27 cellular contexts compared by ENCODE assay signal in the genomic region with DNA sequence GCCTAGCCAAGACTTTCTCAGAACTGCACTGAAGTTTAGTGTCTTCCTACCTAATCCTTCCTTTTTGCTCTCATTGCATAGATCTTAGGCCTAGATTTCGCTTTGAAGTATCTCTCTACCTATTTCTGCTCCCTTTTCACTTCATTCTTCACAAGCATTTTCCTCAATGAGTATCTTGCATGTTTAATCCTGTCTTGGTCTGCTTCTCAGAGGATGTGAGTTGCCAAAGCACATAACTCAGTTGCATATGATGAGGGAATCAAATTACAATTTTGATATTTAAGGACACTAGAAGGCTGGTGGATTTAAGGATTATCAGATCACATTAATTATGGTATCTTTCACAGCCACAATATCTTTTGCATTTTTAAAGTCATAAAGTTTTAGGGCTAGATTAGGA.
"Had no signal": no experiment of that assay in that cellular context is flagged by ENCODE, and none has a peak within 500 bp of the region (broad histone marks: within the 10 kb centered on the region; RNA-seq: fewer than 3 reads in every experiment).

No MANE protein-coding gene starts in this region.

- H3K27me3 Mint-ChIP-seq: activated B cell treated with CpG ODN at 0.5 μM for 24 hours; activated CD4-positive, alpha-beta T cell treated with anti-CD3 and anti-CD28 coated beads, Interleukin-2, amount 10 ng/mL, durations not matched to agents 24 days and 14 days; activated naive CD8-positive, alpha-beta T cell had no signal

- H3K27ac Mint-ChIP-seq: activated B cell treated with CpG ODN at 0.5 μM for 24 hours; activated CD4-positive, alpha-beta T cell treated with anti-CD3 and anti-CD28 coated beads, Interleukin-2, amount 10 ng/mL, durations not matched to agents 24 days and 14 days; activated CD8-positive, alpha-beta memory T cell treated with anti-CD3 and anti-CD28 coated beads, Interleukin-2, amount 10 ng/mL, durations not matched to agents 7 days and 5 days; activated naive CD4-positive, alpha-beta T cell treated with anti-CD3 and anti-CD28 coated beads for 36 hours; activated naive CD8-positive, alpha-beta T cell; activated T-helper 17 cell treated with anti-CD3 and anti-CD28 coated beads, Interleukin-2, amount 50 U/mL, for 72 hours; IgD-negative memory B cell; T-helper 17 cell had no signal

- H3K27ac ChIP-seq: brain microvascular endothelial cell, KMS-11 had no signal

- ATAC-seq: activated CD8-positive, alpha-beta memory T cell treated with anti-CD3 and anti-CD28 coated beads, Interleukin-2, amount 10 ng/mL, durations not matched to agents 7 days and 5 days; activated T-cell treated with anti-CD3 and anti-CD28 coated beads, Interleukin-2, amount 50 U/mL, for 4 hours; activated T-helper 17 cell treated with anti-CD3 and anti-CD28 coated beads, Interleukin-2, amount 50 U/mL, for 72 hours; Panc1; T-helper 17 cell had no signal

- DNase-seq: activated B cell treated with CpG ODN at 0.5 μM for 24 hours; activated CD4-positive, alpha-beta T cell treated with anti-CD3 and anti-CD28 coated beads for 1 hour; activated CD4-positive, alpha-beta T cell treated with anti-CD3 and anti-CD28 coated beads, Interleukin-2, amount 10 ng/mL, durations not matched to agents 24 days and 14 days; activated CD4-positive, alpha-beta T cell treated with anti-CD3 and anti-CD28 coated beads, Interleukin-2, amount 50 U/mL, for 48 hours; activated CD8-positive, alpha-beta memory T cell treated with anti-CD3 and anti-CD28 coated beads, Interleukin-2, amount 10 ng/mL, durations not matched to agents 7 days and 5 days; activated gamma-delta T cell; activated naive CD4-positive, alpha-beta T cell treated with anti-CD3 and anti-CD28 coated beads for 36 hours; activated T-cell treated with anti-CD3 and anti-CD28 coated beads, Interleukin-2, amount 50 U/mL, for 4 hours; brain microvascular endothelial cell; caudate nucleus; MV-4-11; NCI-H1092 treated with DMSO at 0.1 percent for 48 hours; NCI-H1417 treated with DMSO at 0.1 percent for 48 hours; NCI-H1694 treated with DMSO at 0.1 percent for 48 hours; NCI-H2029 treated with DMSO at 0.1 percent for 48 hours; NCI-H226; NCI-H69; NK-92 treated with Interleukin-12 subunit alpha and Interleukin-12 subunit beta, amount 100 ng/mL, for 24 hours; OCI-M1; SHP77 treated with DMSO at 0.1 percent for 48 hours; T-helper 17 cell; T-helper 9 cell had no signal

- H3K4me1 Mint-ChIP-seq: activated B cell treated with CpG ODN at 0.5 μM for 24 hours; activated CD8-positive, alpha-beta memory T cell treated with anti-CD3 and anti-CD28 coated beads, Interleukin-2, amount 10 ng/mL, durations not matched to agents 7 days and 5 days; activated T-helper 17 cell treated with anti-CD3 and anti-CD28 coated beads, Interleukin-2, amount 50 U/mL, for 72 hours; IgD-negative memory B cell; T-helper 17 cell had no signal

- H3K36me3 ChIP-seq: brain microvascular endothelial cell had no signal

- H3K27me3 ChIP-seq: brain microvascular endothelial cell had no signal

- H3K36me3 Mint-ChIP-seq: activated CD8-positive, alpha-beta memory T cell treated with anti-CD3 and anti-CD28 coated beads, Interleukin-2, amount 10 ng/mL, durations not matched to agents 7 days and 5 days; activated naive CD8-positive, alpha-beta T cell; IgD-negative memory B cell had no signal

- H3K4me3 Mint-ChIP-seq: activated B cell treated with CpG ODN at 0.5 μM for 24 hours; activated CD4-positive, alpha-beta T cell treated with anti-CD3 and anti-CD28 coated beads, Interleukin-2, amount 10 ng/mL, durations not matched to agents 24 days and 14 days; activated CD8-positive, alpha-beta memory T cell treated with anti-CD3 and anti-CD28 coated beads, Interleukin-2, amount 10 ng/mL, durations not matched to agents 7 days and 5 days; activated naive CD4-positive, alpha-beta T cell treated with anti-CD3 and anti-CD28 coated beads for 36 hours; activated naive CD8-positive, alpha-beta T cell; activated T-cell treated with anti-CD3 and anti-CD28 coated beads, Interleukin-2, amount 50 U/mL, for 4 hours; activated T-helper 17 cell treated with anti-CD3 and anti-CD28 coated beads, Interleukin-2, amount 50 U/mL, for 72 hours; IgD-negative memory B cell; T-helper 17 cell had no signal
